In genomic region chr17:15262291-15263205, GRCh38 we compare ENCODE assay signal across 8 cellular contexts. TPM values are rescaled to one million over a fixed set of nuclear protein-coding genes. Genes with fewer than 3 reads are reported as not detected.
A peak's percentile ranks its signal among the peaks of the same experiment; 100 is the strongest.
DNase-seq lines count a peak whose midpoint lies in the region; ATAC-seq, FAIRE-seq and TF ChIP-seq lines count a peak whose summit lies in the region.

No MANE protein-coding gene starts in this region.

- DNase-seq in H54 (ENCODE audit: insufficient read length, low spot score) (peak; percentile 87), SK-MEL-5 (ENCODE audit: low read depth, low spot score) (peak; percentile 92), mesendoderm (peak; percentile 82), transverse colon (peak; percentile 85), cerebellar nuclear complex (lab: John Stamatoyannopoulos, UW) (no peak)
- no peak for DNase-seq in activated CD4-positive, CD25-positive, alpha-beta regulatory T cell treated with anti-CD3 and anti-CD28 coated beads, Interleukin-2, amount 50 U/mL, for 72 hours

- TF ChIP-seq POLR2A in H54 (IDR thresholded peaks at IDR 0.05; ENCODE audit: low read depth, low read length): peak; percentile 54; the same call in 1 of the 2 replicates
- TF ChIP-seq POLR2A in transverse colon (IDR thresholded peaks at IDR 0.05): peak; percentile 87

- H3K79me1 ChIP-seq in mesendoderm (ENCODE audit: low read length): no peaks in the 10 kb centered on the region

- peak overlapping the region; percentile 93 for H3K27ac ChIP-seq in esophagus (ENCODE audit: low read depth in 2 of 2, low read length in 1 of 2)
- no peak overlapping the region for H3K27ac ChIP-seq in mesendoderm (ENCODE audit: low read depth, low read length)
- H3K27ac ChIP-seq in transverse colon: peak overlapping the region; percentile 92 to 97 (median 94)

- WGBS in esophagus, 2 donors: 2 to 3% methylated on average over 60 of the region's 60 CpGs
- no CpG with 5 or more reads among the region's 60 CpGs for WGBS in mesendoderm (ENCODE audit: extremely low coverage, insufficient coverage, low lambda C conversion rate)
- 6% methylated on average over 59 of the region's 60 CpGs; no CpG with 5 or more reads in 1 of the 2 donors for WGBS in transverse colon (ENCODE audit: low coverage in 1 of 2), 2 donors

- TF ChIP-seq EP300 in transverse colon (IDR thresholded peaks at IDR 0.05; ENCODE audit: low read depth): peak; percentile 59

- H3K4ac ChIP-seq in mesendoderm (ENCODE audit: low read depth, low read length): no peak overlapping the region

- H3K9ac ChIP-seq in mesendoderm (ENCODE audit: low read length): peak overlapping the region; percentile 57

- no peak for ATAC-seq in GM18520 (IDR thresholded peaks at IDR 0.05; ENCODE audit: unreplicated experiment)

- FAIRE-seq in H54 (lab: Jason Lieb, UNC): no peak

- peak in 1 of 5 experiments; percentile 8 for TF ChIP-seq CTCF in transverse colon (IDR thresholded peaks at IDR 0.05)

- peaks cover 0 to 9% of the 10 kb centered on the region in 2 donors for H3K4me1 ChIP-seq in esophagus (ENCODE audit: control insufficient read depth in 2 of 2, insufficient read depth in 2 of 2, low read length in 1 of 2)
- H3K4me1 ChIP-seq in mesendoderm (ENCODE audit: control insufficient read depth, low read depth, low read length): peaks cover 2% of the 10 kb centered on the region
- H3K4me1 ChIP-seq in transverse colon: peaks cover 23 to 74% (median 60%) of the 10 kb centered on the region in 4 donors

- intact Hi-C loops in transverse colon (cut with DNase I; ENCODE audit: low total_unique reads): loop anchor here (5.0 kb wide), 2 partner anchors 45 to 90 kb away; no protein-coding TSS in a partner anchor

- H3K27me3 ChIP-seq in esophagus (ENCODE audit: control insufficient read depth in 1 of 2, insufficient read depth in 2 of 2, low read length in 2 of 2) (peaks cover 0 to 3% of the 10 kb centered on the region in 2 donors), mesendoderm (ENCODE audit: insufficient read depth, low read length, poor library complexity) (peaks cover 15% of the 10 kb centered on the region), transverse colon (peaks cover 8% of the 10 kb centered on the region)

- no peak overlapping the region for H2BK120ac ChIP-seq in mesendoderm (ENCODE audit: low read depth, low read length)

- H4K8ac ChIP-seq in mesendoderm (ENCODE audit: low read depth, low read length): no peak overlapping the region

- H3K18ac ChIP-seq in mesendoderm (ENCODE audit: low read length): no peak overlapping the region

- H3K36me3 ChIP-seq in esophagus (ENCODE audit: control insufficient read depth in 2 of 2, insufficient read depth in 2 of 2, low read length in 1 of 2): no peaks in the 10 kb centered on the region
- no peaks in the 10 kb centered on the region for H3K36me3 ChIP-seq in mesendoderm (ENCODE audit: control insufficient read depth, insufficient read depth, low read length)
- H3K36me3 ChIP-seq in transverse colon: no peaks in the 10 kb centered on the region

- no peak overlapping the region for H4K5ac ChIP-seq in mesendoderm (ENCODE audit: low read length)

- no peak overlapping the region for H2AK5ac ChIP-seq in mesendoderm (ENCODE audit: low read length)

- no peak overlapping the region for H2BK5ac ChIP-seq in mesendoderm (ENCODE audit: low read length)

- H3K4me2 ChIP-seq in mesendoderm (ENCODE audit: low read length): peak overlapping the region; percentile 94

- H3K23ac ChIP-seq in mesendoderm (ENCODE audit: low read length): no peak overlapping the region

- no peaks in the 10 kb centered on the region for H3K79me2 ChIP-seq in mesendoderm (ENCODE audit: control insufficient read depth, insufficient read depth, low read length)

- in situ Hi-C loops in SK-MEL-5 (cut with HindIII; ENCODE audit: low pct_unique_long_range_greater_than_20kb, low sequenced_read_pairs): no loop called here
- in situ Hi-C loops in transverse colon (cut with MboI; ENCODE audit: low pct_ligation_motif_present in 1 of 4, low pct_unique_long_range_greater_than_20kb in 1 of 4, low sequenced_read_pairs in 3 of 4): loop anchor here in 3 of 4 donors (5.0 to 25.0 kb wide), 4 partner anchors 92 to 242 kb away; no protein-coding TSS in a partner anchor

- H3K56ac ChIP-seq in mesendoderm (ENCODE audit: low read length): peak overlapping the region; percentile 68

- no peaks in the 10 kb centered on the region for H3K9me3 ChIP-seq in esophagus (ENCODE audit: control insufficient read depth in 2 of 2, insufficient read depth in 1 of 2, low read depth in 1 of 2, low read length in 1 of 2)
- H3K9me3 ChIP-seq in transverse colon: no peaks in the 10 kb centered on the region

- peak overlapping the region; percentile 40 to 62 for H3K4me3 ChIP-seq in esophagus (ENCODE audit: low read depth in 1 of 2, low read length in 2 of 2)
- H3K4me3 ChIP-seq in mesendoderm (ENCODE audit: low read length): peak overlapping the region; percentile 27
- peak overlapping the region; percentile 47 to 67 (median 51) for H3K4me3 ChIP-seq in transverse colon

- H2BK15ac ChIP-seq in mesendoderm (replicated peaks; ENCODE audit: low read depth): no peak overlapping the region

RNA-seq across cellular contexts. Expression of gene PMP22, which starts 2.6 kb away (rescaled TPM):
- 53.5 and 54.9 TPM in 2 replicates for total RNA-seq in SK-MEL-5 (2014; rRNA removed; shearing (Covaris generic))
- 132 and 148 TPM in 2 replicates for polyA plus RNA-seq in SK-MEL-5 (2015; cell fraction: cytosol; rRNA removed)
- polyA plus RNA-seq in SK-MEL-5 (2015; cell fraction: nucleus; rRNA removed): 23.5 and 32.1 TPM in 2 replicates
- 10 to 100 TPM in 1 of 2 donors, 1 to 10 TPM in 1; 5.7 to 21.2 TPM for polyA plus RNA-seq in esophagus
- polyA plus RNA-seq in mesendoderm (2013, experiment 1 of 2): 3.7 TPM
- polyA plus RNA-seq in mesendoderm (2013, experiment 2 of 2): 3.4 TPM
- 10 to 100 TPM; 23.9 to 70.9 (median 49.1) TPM for total RNA-seq in transverse colon

Comparison
In these comparisons a context has a peak if more than half of its experiments do, and no peak if none do; other contexts are left out.
1. DNase-seq: peak in H54 (single experiment), SK-MEL-5 (single experiment), mesendoderm (single experiment) and transverse colon (single experiment); none in cerebellar nuclear complex (0 of 2) and activated CD4-positive, CD25-positive, alpha-beta regulatory T cell treated with anti-CD3 and anti-CD28 coated beads, Interleukin-2, amount 50 U/mL, for 72 hours (single experiment).
2. Peak in every context shown above with its lines, with median percentiles within 50 percentile points of each other: H3K4me3 ChIP-seq.